8 cellular contexts compared by ENCODE assay signal in the genomic region with DNA sequence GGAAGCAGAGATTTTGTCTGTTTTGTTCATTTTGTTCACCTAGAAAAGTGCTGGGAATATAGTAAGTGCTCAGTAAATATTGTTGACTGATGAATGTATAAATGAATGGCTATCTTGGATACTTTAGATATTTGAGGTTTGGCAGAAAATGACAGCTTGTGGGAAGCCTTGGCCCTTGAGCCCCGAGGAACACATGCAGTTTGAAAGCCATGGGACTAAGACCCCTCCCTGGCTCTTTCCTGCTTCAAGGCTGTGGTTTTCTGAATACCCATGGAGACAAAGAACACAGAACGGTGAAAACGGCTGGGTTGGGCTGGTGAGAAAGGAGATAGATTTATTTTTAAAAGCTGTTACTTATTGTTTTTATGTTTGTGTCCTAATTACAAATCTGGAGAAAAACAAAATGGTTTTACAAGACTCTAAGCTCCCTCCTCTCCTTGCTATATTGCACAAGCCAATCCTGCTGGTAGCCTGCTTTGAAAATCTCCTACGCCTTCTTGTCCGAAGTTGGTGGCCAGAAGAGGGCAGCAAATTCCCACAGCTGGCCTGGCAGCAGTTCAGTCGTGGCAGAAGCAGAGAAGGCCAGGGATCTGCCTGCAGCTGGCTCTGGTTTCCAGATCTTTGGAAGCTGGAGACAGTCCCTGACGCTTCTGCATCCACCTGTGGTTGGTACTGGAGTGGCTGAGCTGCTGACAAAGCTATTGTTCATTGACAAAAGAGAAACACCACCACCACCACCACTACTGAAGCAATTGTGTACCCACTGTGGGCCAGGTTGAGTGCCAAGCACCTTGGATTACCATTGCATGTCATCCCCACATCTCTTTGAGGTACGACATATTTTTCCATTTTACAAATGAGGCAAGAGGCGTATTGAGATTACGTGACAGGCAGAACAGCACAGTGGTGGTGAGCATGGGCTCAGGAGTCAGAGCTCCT. TPM values are rescaled to one million over a fixed set of nuclear protein-coding genes. Genes with fewer than 3 reads are reported as not detected.
A peak's percentile ranks its signal among the peaks of the same experiment; 100 is the strongest.
DNase-seq lines count a peak whose midpoint lies in the region; ATAC-seq, FAIRE-seq and TF ChIP-seq lines count a peak whose summit lies in the region.

No MANE protein-coding gene starts in this region.

- H3K4me1 Mint-ChIP-seq in astrocyte (ENCODE audit: low read depth, unreplicated experiment) = peaks cover 16% of the 10 kb centered on the region

- H3K9me2 ChIP-seq in SK-N-SH = no peaks in the 10 kb centered on the region

- H3K9ac ChIP-seq in SK-N-SH = no peak overlapping the region
- H3K9ac ChIP-seq in astrocyte (ENCODE audit: low read length) = no peak overlapping the region

- CTCF ChIA-PET in SK-N-SH (lab: Yijun Ruan, JAX) = interaction anchor here (0.6 to 6.6 kb wide), 60 partner anchors 9 to 1726 kb away, joined by 3 to 111 read pairs (median 4); partner anchors contain the start of genes KRT5, KRT79 and KRT84

- peak; percentile 94 for DNase-seq in GM03348 (ENCODE audit: low spot score)
- peak; percentile 60 for DNase-seq in NCI-H1092 treated with DMSO at 0.1 percent for 48 hours (lab: John Stamatoyannopoulos, UW)
- peak; percentile 87 for DNase-seq in SK-N-SH
- DNase-seq in astrocyte (ENCODE audit: low read depth) = peak; percentile 73
- peak; percentile 86 to 92 (median 90) for DNase-seq in right cardiac atrium
- DNase-seq in retinal pigment epithelial cell (ENCODE audit: low read depth) = peak; percentile 48

- ATAC-seq in right cardiac atrium = peak; percentile 81 to 88
- no peak for ATAC-seq in GM19328 (IDR thresholded peaks at IDR 0.05; ENCODE audit: unreplicated experiment)
- ATAC-seq in HG03460 (IDR thresholded peaks at IDR 0.05; ENCODE audit: unreplicated experiment) = no peak

- H2AFZ ChIP-seq in SK-N-SH (ENCODE audit: low read depth) (no peak overlapping the region), astrocyte (ENCODE audit: low read depth, low read length) (no peak overlapping the region)

- H3K4me1 ChIP-seq in SK-N-SH (ENCODE audit: control insufficient read depth in 1 of 2, insufficient read depth in 2 of 2, low read depth in 1 of 2, low read length in 1 of 2) = no peaks in the 10 kb centered on the region
- peaks cover 18% of the 10 kb centered on the region for H3K4me1 ChIP-seq in astrocyte (ENCODE audit: insufficient read depth, low read length)
- no peaks in the 10 kb centered on the region for H3K4me1 ChIP-seq in right cardiac atrium (ENCODE audit: control insufficient read depth, insufficient read depth, low read length)

- H3K27me3 Mint-ChIP-seq in astrocyte (ENCODE audit: low read depth, unreplicated experiment) = peaks cover 47% of the 10 kb centered on the region

- peak; percentile 81 for TF ChIP-seq CTCF in SK-N-SH (IDR thresholded peaks at IDR 0.05)
- TF ChIP-seq CTCF in astrocyte (IDR thresholded peaks at IDR 0.05; ENCODE audit: insufficient read depth, low read depth, low read length) = peak; percentile 90
- TF ChIP-seq CTCF in retinal pigment epithelial cell (conservative IDR thresholded peaks at IDR 0.05; ENCODE audit: low read depth, low read length) = peak; percentile 87

- peak overlapping the region; percentile 43 for H3K27ac Mint-ChIP-seq in astrocyte (ENCODE audit: unreplicated experiment)

- no peak for TF ChIP-seq EP300 in SK-N-SH (IDR thresholded peaks at IDR 0.05; ENCODE audit: borderline replicate concordance in 1 of 2, low read depth in 1 of 2, low read length in 1 of 2)

- peaks cover 7% of the 10 kb centered on the region; the same call in 1 of the 2 replicates for H3K9me3 ChIP-seq in SK-N-SH
- H3K9me3 ChIP-seq in astrocyte (ENCODE audit: insufficient read depth, low read depth, low read length) = no peaks in the 10 kb centered on the region
- no peaks in the 10 kb centered on the region for H3K9me3 ChIP-seq in right cardiac atrium (ENCODE audit: control insufficient read depth, low read length)

- no peak overlapping the region for H3K4me3 Mint-ChIP-seq in astrocyte (ENCODE audit: unreplicated experiment)

- TF ChIP-seq RAD21 in SK-N-SH (IDR thresholded peaks at IDR 0.05; ENCODE audit: low read length) = peak; percentile 94

- POLR2A ChIA-PET in SK-N-SH (lab: Yijun Ruan, JAX) = no interaction called here

- H3K27me3 ChIP-seq in SK-N-SH (ENCODE audit: insufficient read depth) (peaks cover 48% of the 10 kb centered on the region), astrocyte (ENCODE audit: insufficient read depth, low read length) (peaks cover 8% of the 10 kb centered on the region), right cardiac atrium (ENCODE audit: control insufficient read depth, insufficient read depth) (no peaks in the 10 kb centered on the region)

- H3K4me3 ChIP-seq in SK-N-SH (ENCODE audit: low read depth in 2 of 2, low read length in 1 of 2) (peak overlapping the region in 1 of 2 experiments; percentile 43; a peak in 1 of 4 replicates), astrocyte (ENCODE audit: insufficient read depth, low read depth, low read length) (no peak overlapping the region), right cardiac atrium (ENCODE audit: low read length) (no peak overlapping the region), retinal pigment epithelial cell (ENCODE audit: low read length) (no peak overlapping the region)

- peaks cover 6% of the 10 kb centered on the region for H3K9me3 Mint-ChIP-seq in astrocyte (ENCODE audit: unreplicated experiment)

- H3K79me2 ChIP-seq in SK-N-SH (ENCODE audit: insufficient read depth) = no peaks in the 10 kb centered on the region
- H3K79me2 ChIP-seq in astrocyte (ENCODE audit: insufficient read depth, low read length) = no peaks in the 10 kb centered on the region

- WGBS in SK-N-SH (ENCODE audit: low lambda C conversion rate) = 29% methylated on average over 10 of the region's 10 CpGs
- WGBS in right cardiac atrium = 39% methylated on average over 10 of the region's 10 CpGs

- no peak overlapping the region for H3K27ac ChIP-seq in SK-N-SH (ENCODE audit: low read depth in 2 of 2, low read length in 1 of 2)
- H3K27ac ChIP-seq in astrocyte (ENCODE audit: low read depth, low read length) = peak overlapping the region; percentile 1
- no peak overlapping the region for H3K27ac ChIP-seq in right cardiac atrium (ENCODE audit: low read length)

- H3K36me3 ChIP-seq in SK-N-SH (replicated peaks in 1 of 2; ENCODE audit: control insufficient read depth in 1 of 2, insufficient read depth in 2 of 2, low read length in 1 of 2) (no peaks in the 10 kb centered on the region), astrocyte (ENCODE audit: insufficient read depth, low read length) (no peaks in the 10 kb centered on the region)

- no peaks in the 10 kb centered on the region for H3F3A ChIP-seq in SK-N-SH (replicated peaks; ENCODE audit: insufficient read depth)

- no peak overlapping the region for H3K4me2 ChIP-seq in SK-N-SH
- H3K4me2 ChIP-seq in astrocyte (ENCODE audit: low read length) = no peak overlapping the region

- FAIRE-seq in astrocyte (lab: Jason Lieb, UNC) = peak; percentile 58

- no peaks in the 10 kb centered on the region for H4K20me1 ChIP-seq in SK-N-SH (ENCODE audit: insufficient read depth)
- H4K20me1 ChIP-seq in astrocyte (ENCODE audit: insufficient read depth, low read length) = no peaks in the 10 kb centered on the region

- no peaks in the 10 kb centered on the region for H3K36me3 Mint-ChIP-seq in astrocyte (ENCODE audit: low read depth, unreplicated experiment)

- intact Hi-C loops in right cardiac atrium (cut with DNase I) = loop anchor here (2.0 to 10.0 kb wide), 4 partner anchors 132 to 605 kb away; no protein-coding TSS in a partner anchor

TF ChIP-seq in SK-N-SH, 30 proteins besides CTCF, POLR2A, EP300 and RAD21:
- TF ChIP-seq MEF2A (IDR thresholded peaks at IDR 0.05; ENCODE audit: borderline replicate concordance, low read depth) = no peak
- peak; percentile 11 for TF ChIP-seq CHD2 (IDR thresholded peaks at IDR 0.05; ENCODE audit: low read length, partially characterized antibody)
- TF ChIP-seq MAX (IDR thresholded peaks at IDR 0.05; ENCODE audit: low read depth) = no peak
- peak; percentile 89 for TF ChIP-seq SMC3 (IDR thresholded peaks at IDR 0.05; ENCODE audit: low read depth, low read length)

RNA-seq across cellular contexts. Expression of gene KRT85, which starts 5.2 kb away (rescaled TPM):
- polyA plus RNA-seq in SK-N-SH (2012; rRNA removed) = not detected in 2 replicates
- polyA plus RNA-seq in SK-N-SH (2012; cell fraction: cytosol; rRNA removed) = not detected in 2 replicates
- polyA plus RNA-seq in SK-N-SH (2012; cell fraction: nucleus; rRNA removed) = not detected in 2 replicates
- total RNA-seq in astrocyte = not detected in 2 replicates
- total RNA-seq in right cardiac atrium = not detected
- not detected for polyA plus RNA-seq in right cardiac atrium

RNA-seq across cellular contexts. Expression of gene KRT84, which starts 13.0 kb away (rescaled TPM):
- not detected in 2 replicates for polyA plus RNA-seq in SK-N-SH (2012; rRNA removed)
- polyA plus RNA-seq in SK-N-SH (2012; cell fraction: cytosol; rRNA removed) = not detected in 2 replicates
- polyA plus RNA-seq in SK-N-SH (2012; cell fraction: nucleus; rRNA removed) = not detected in 2 replicates
- total RNA-seq in astrocyte = not detected in 2 replicates
- not detected for total RNA-seq in right cardiac atrium
- not detected for polyA plus RNA-seq in right cardiac atrium

RNA-seq across cellular contexts. Expression of gene KRT82, which starts 33.6 kb away (rescaled TPM):
- polyA plus RNA-seq in SK-N-SH (2012; rRNA removed) = not detected in 2 replicates
- not detected in 2 replicates for polyA plus RNA-seq in SK-N-SH (2012; cell fraction: cytosol; rRNA removed)
- not detected in 2 replicates for polyA plus RNA-seq in SK-N-SH (2012; cell fraction: nucleus; rRNA removed)
- total RNA-seq in astrocyte = not detected in 2 replicates
- not detected for total RNA-seq in right cardiac atrium
- not detected for polyA plus RNA-seq in right cardiac atrium

RNA-seq across cellular contexts. Expression of gene KRT83, which starts 51.3 kb away (rescaled TPM):
- polyA plus RNA-seq in SK-N-SH (2012; rRNA removed) (0.03 TPM in 1 of 2 replicates, not detected in the other), right cardiac atrium (not detected)
- polyA plus RNA-seq in SK-N-SH (2012; cell fraction: cytosol; rRNA removed) = not detected in 2 replicates
- not detected in 2 replicates for polyA plus RNA-seq in SK-N-SH (2012; cell fraction: nucleus; rRNA removed)
- total RNA-seq in astrocyte (not detected in 2 replicates), right cardiac atrium (not detected)

Comparison
In these comparisons a context has a peak if more than half of its experiments do, and no peak if none do; other contexts are left out.
1. ATAC-seq: peak in right cardiac atrium (2 of 2); none in GM19328 (single experiment) and HG03460 (single experiment).
2. Peak in every context shown above with its lines, with median percentiles within 50 percentile points of each other: DNase-seq and CTCF ChIP-seq.